8 cellular contexts compared by ENCODE assay signal in genomic region chr2:42809876-42810125, GRCh38. TPM values are rescaled to one million over a fixed set of nuclear protein-coding genes. Genes with fewer than 3 reads are reported as not detected.
DNase-seq lines count a peak whose midpoint lies in the region; ATAC-seq lines count a peak whose summit lies in the region.

No MANE protein-coding gene starts in this region.

- H3K4me1 Mint-ChIP-seq in activated T-helper 1 cell treated with anti-CD3 and anti-CD28 coated beads, Interleukin-12 subunit alpha, Interleukin-12 subunit beta, Interleukin-2, Interleukin-4 antibody, amounts not matched to agents 30 ng/mL and 10 ng/mL and 1 ng/mL, durations not matched to agents 14 hours and 24 hours and 36 hours (ENCODE audit: low read depth): peaks cover 20% of the 10 kb centered on the region

- no peaks in the 10 kb centered on the region for H3K36me3 Mint-ChIP-seq in activated T-helper 1 cell treated with anti-CD3 and anti-CD28 coated beads, Interleukin-12 subunit alpha, Interleukin-12 subunit beta, Interleukin-2, Interleukin-4 antibody, amounts not matched to agents 30 ng/mL and 10 ng/mL and 1 ng/mL, durations not matched to agents 14 hours and 24 hours and 36 hours (ENCODE audit: low read depth)

- H3K27ac Mint-ChIP-seq in activated T-helper 1 cell treated with anti-CD3 and anti-CD28 coated beads, Interleukin-12 subunit alpha, Interleukin-12 subunit beta, Interleukin-2, Interleukin-4 antibody, amounts not matched to agents 30 ng/mL and 10 ng/mL and 1 ng/mL, durations not matched to agents 14 hours and 24 hours and 36 hours: no peak overlapping the region

- peak; percentile 67 for DNase-seq in DMS79 treated with DMSO at 0.1 percent for 48 hours (lab: John Stamatoyannopoulos, UW)
- DNase-seq in DMS79 (lab: John Stamatoyannopoulos, UW): no peak
- peak; percentile 78 for DNase-seq in M059J (ENCODE audit: low read depth)
- no peak for DNase-seq in activated T-helper 1 cell treated with anti-CD3 and anti-CD28 coated beads, Interleukin-12 subunit alpha, Interleukin-12 subunit beta, Interleukin-2, Interleukin-4 antibody, amounts not matched to agents 30 ng/mL and 10 ng/mL and 1 ng/mL, durations not matched to agents 14 hours and 24 hours and 36 hours (ENCODE audit: low spot score)
- peak; percentile 89 for DNase-seq in glomerular visceral epithelial cell (ENCODE audit: extremely low spot score)
- DNase-seq in nucleus accumbens (lab: John Stamatoyannopoulos, UW): peak in 43 of 56 donors; percentile 51 to 95 (median 84)
- no peak for DNase-seq in pons (ENCODE audit: low spot score)

- peaks cover 24% of the 10 kb centered on the region for H3K27me3 Mint-ChIP-seq in activated T-helper 1 cell treated with anti-CD3 and anti-CD28 coated beads, Interleukin-12 subunit alpha, Interleukin-12 subunit beta, Interleukin-2, Interleukin-4 antibody, amounts not matched to agents 30 ng/mL and 10 ng/mL and 1 ng/mL, durations not matched to agents 14 hours and 24 hours and 36 hours (ENCODE audit: insufficient read depth)

- ATAC-seq in GM21526 (IDR thresholded peaks at IDR 0.05; ENCODE audit: low FRiP score, unreplicated experiment): peak; percentile 50

- peak overlapping the region; percentile 75 for H3K4me3 Mint-ChIP-seq in activated T-helper 1 cell treated with anti-CD3 and anti-CD28 coated beads, Interleukin-12 subunit alpha, Interleukin-12 subunit beta, Interleukin-2, Interleukin-4 antibody, amounts not matched to agents 30 ng/mL and 10 ng/mL and 1 ng/mL, durations not matched to agents 14 hours and 24 hours and 36 hours

- no peaks in the 10 kb centered on the region for H3K9me3 Mint-ChIP-seq in activated T-helper 1 cell treated with anti-CD3 and anti-CD28 coated beads, Interleukin-12 subunit alpha, Interleukin-12 subunit beta, Interleukin-2, Interleukin-4 antibody, amounts not matched to agents 30 ng/mL and 10 ng/mL and 1 ng/mL, durations not matched to agents 14 hours and 24 hours and 36 hours

- intact Hi-C loops in activated T-helper 1 cell treated with anti-CD3 and anti-CD28 coated beads, Interleukin-12 subunit alpha, Interleukin-12 subunit beta, Interleukin-2, Interleukin-4 antibody, amounts not matched to agents 30 ng/mL and 10 ng/mL and 1 ng/mL, durations not matched to agents 14 hours and 24 hours and 36 hours (cut with micrococcal nuclease): loop anchor here (1.0 to 5.0 kb wide), 13 partner anchors 14 to 1358 kb away; partner anchors contain the start of genes COX7A2L, LRPPRC, MTA3 and PPM1B

RNA-seq across cellular contexts. Expression of gene HAAO, which starts 17.4 kb away (rescaled TPM):
- total RNA-seq in M059J (2014; rRNA removed; shearing (Covaris generic)): not detected in 2 replicates
- 0.37 and 0.86 TPM in 2 replicates for total RNA-seq in activated T-helper 1 cell treated with anti-CD3 and anti-CD28 coated beads, Interleukin-12 subunit alpha, Interleukin-12 subunit beta, Interleukin-2, Interleukin-4 antibody, amounts not matched to agents 30 ng/mL and 10 ng/mL and 1 ng/mL, durations not matched to agents 14 hours and 24 hours and 36 hours

RNA-seq across cellular contexts. Expression of gene OXER1, which starts 45.9 kb away (rescaled TPM):
- total RNA-seq in M059J (2014; rRNA removed; shearing (Covaris generic)): not detected in 2 replicates
- total RNA-seq in activated T-helper 1 cell treated with anti-CD3 and anti-CD28 coated beads, Interleukin-12 subunit alpha, Interleukin-12 subunit beta, Interleukin-2, Interleukin-4 antibody, amounts not matched to agents 30 ng/mL and 10 ng/mL and 1 ng/mL, durations not matched to agents 14 hours and 24 hours and 36 hours: 0.12 and 0.21 TPM in 2 replicates

Comparison
In these comparisons a context has a peak if more than half of its experiments do, and no peak if none do; other contexts are left out.
1. DNase-seq: peak in DMS79 treated with DMSO at 0.1 percent for 48 hours (single experiment), M059J (single experiment), glomerular visceral epithelial cell (single experiment) and nucleus accumbens (43 of 56); none in DMS79 (single experiment), activated T-helper 1 cell treated with anti-CD3 and anti-CD28 coated beads, Interleukin-12 subunit alpha, Interleukin-12 subunit beta, Interleukin-2, Interleukin-4 antibody, amounts not matched to agents 30 ng/mL and 10 ng/mL and 1 ng/mL, durations not matched to agents 14 hours and 24 hours and 36 hours (single experiment) and pons (single experiment).